In genomic region chr1:84078824-84079167, GRCh38 we compare ENCODE assay signal across 1 cellular context.
TF ChIP-seq lines count a peak whose summit lies in the region.

No MANE protein-coding gene starts in this region.

TF ChIP-seq in H1, 55 proteins besides CTCF, POLR2A, EP300 and RAD21 (continued from another document):
- TF ChIP-seq ATF2 (IDR thresholded peaks at IDR 0.05; ENCODE audit: low read length): no peak
- TF ChIP-seq NRF1 (IDR thresholded peaks at IDR 0.05; ENCODE audit: low read depth, low read length): no peak
- TF ChIP-seq JUN (IDR thresholded peaks at IDR 0.05; ENCODE audit: low read depth, low read length): no peak
- TF ChIP-seq SIN3A (conservative IDR thresholded peaks at IDR 0.05 in 1 of 2, IDR thresholded peaks at IDR 0.05 in 1 of 2; ENCODE audit: low read depth in 1 of 2, low read length in 2 of 2): no peak
- TF ChIP-seq CEBPB (IDR thresholded peaks at IDR 0.05; ENCODE audit: low read depth, low read length): no peak
- no peak for TF ChIP-seq SIRT6 (IDR thresholded peaks at IDR 0.05; ENCODE audit: low read length)
- no peak for TF ChIP-seq KDM1A (IDR thresholded peaks at IDR 0.05; ENCODE audit: borderline replicate concordance, low read length)
- no peak for TF ChIP-seq CREB1 (IDR thresholded peaks at IDR 0.05)
- no peak for TF ChIP-seq SIX5 (IDR thresholded peaks at IDR 0.05; ENCODE audit: low read depth, low read length)
- TF ChIP-seq BRCA1 (IDR thresholded peaks at IDR 0.05; ENCODE audit: low read depth, low read length): no peak
- no peak for TF ChIP-seq CTBP2 (IDR thresholded peaks at IDR 0.05; ENCODE audit: borderline replicate concordance, insufficient read depth, insufficient read length, low read length)
- no peak for TF ChIP-seq HDAC2 (IDR thresholded peaks at IDR 0.05; ENCODE audit: borderline replicate concordance in 1 of 2, low read depth in 2 of 2, low read length in 2 of 2)
- no peak for TF ChIP-seq NANOG (IDR thresholded peaks at IDR 0.05; ENCODE audit: insufficient read depth, low read depth, low read length, poor library complexity, severe bottlenecking)
- no peak for TF ChIP-seq MAFK (IDR thresholded peaks at IDR 0.05; ENCODE audit: low read depth, low read length)
- TF ChIP-seq SP1 (IDR thresholded peaks at IDR 0.05; ENCODE audit: low read depth, low read length): no peak
- TF ChIP-seq CHD2 (IDR thresholded peaks at IDR 0.05; ENCODE audit: low read length): no peak
